ENCODE assay signal across 7 cellular contexts in the genomic region with DNA sequence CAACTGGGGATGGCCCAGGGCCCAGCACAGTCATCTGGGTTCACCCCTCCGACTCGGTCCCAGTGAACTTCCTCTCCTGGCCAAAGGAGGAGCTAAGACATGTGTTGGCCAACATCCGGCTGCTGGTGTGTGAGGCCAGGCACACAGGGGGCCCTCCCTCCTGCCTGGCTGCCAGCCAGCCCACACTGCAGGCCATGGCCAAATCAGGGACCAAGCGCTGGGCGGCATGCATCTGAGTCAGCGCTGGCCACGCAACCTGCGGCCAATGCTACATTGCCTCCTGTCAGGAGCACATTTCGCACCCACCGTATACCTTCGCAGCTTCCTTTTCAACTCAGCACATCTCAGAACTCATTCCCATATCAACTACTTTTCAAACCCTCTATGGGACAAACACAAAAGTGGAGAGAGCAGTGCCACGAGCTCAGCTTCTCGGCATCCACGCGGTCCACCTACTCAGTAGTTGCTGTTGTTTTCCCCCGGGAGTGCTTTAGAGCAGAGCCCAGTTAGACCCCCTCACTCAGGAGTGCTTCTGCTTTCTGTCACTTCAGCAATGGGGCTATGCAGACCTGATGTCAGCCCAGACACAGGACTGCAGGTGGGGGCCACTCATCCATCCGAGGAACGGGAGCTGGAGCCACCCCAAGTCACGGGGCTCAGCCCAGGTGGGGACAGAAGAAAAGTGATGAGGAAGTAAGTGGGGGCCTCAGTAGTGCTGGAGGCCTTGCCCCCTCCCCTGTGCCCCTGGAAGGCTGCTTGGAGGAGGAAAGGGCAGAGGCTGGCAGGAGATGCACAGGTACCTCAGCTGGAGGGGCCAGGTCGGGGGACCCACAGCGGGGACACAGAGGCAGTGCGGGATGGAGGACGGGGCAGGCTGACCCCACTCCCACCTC. TPM values are rescaled to one million over a fixed set of nuclear protein-coding genes. Genes with fewer than 3 reads are reported as not detected.
DNase-seq lines count a peak whose midpoint lies in the region; ATAC-seq and TF ChIP-seq lines count a peak whose summit lies in the region.

No MANE protein-coding gene starts in this region.

- H3K27ac Mint-ChIP-seq in WTC11 = peak overlapping the region; percentile 89; the same call in 1 of the 2 replicates
- peak overlapping the region; percentile 63 to 90 (median 87) for H3K27ac Mint-ChIP-seq in naive thymus-derived CD8-positive, alpha-beta T cell

- CTCF ChIA-PET in WTC11 (lab: Charles Lee) = interaction anchor here (0.6 to 3.3 kb wide), 14 partner anchors 9 to 185 kb away, joined by 3 to 23 read pairs (median 6); a partner anchor contains a TSS

- no peaks in the 10 kb centered on the region for H3K9me3 Mint-ChIP-seq in WTC11
- H3K9me3 Mint-ChIP-seq in naive thymus-derived CD8-positive, alpha-beta T cell = no peaks in the 10 kb centered on the region

- ATAC-seq in GM21786 (IDR thresholded peaks at IDR 0.05; ENCODE audit: unreplicated experiment) = peak; percentile 93
- ATAC-seq in WTC11 = peak; percentile 79
- ATAC-seq in naive thymus-derived CD8-positive, alpha-beta T cell = peak; percentile 79 to 84

- H3K4me1 Mint-ChIP-seq in WTC11 = peaks cover 13% of the 10 kb centered on the region
- H3K4me1 Mint-ChIP-seq in naive thymus-derived CD8-positive, alpha-beta T cell = peaks cover 16 to 42% (median 38%) of the 10 kb centered on the region in 4 donors

- POLR2A ChIA-PET in WTC11 (lab: Charles Lee) = interaction anchor here (1.0 to 1.4 kb wide), 2 partner anchors 9 to 18 kb away, joined by 4 to 5 read pairs; no protein-coding TSS in a partner anchor
- POLR2A ChIA-PET in naive thymus-derived CD8-positive, alpha-beta T cell (lab: Charles Lee) = interaction anchor here (0.5 to 3.8 kb wide), 13 partner anchors 9 to 454 kb away, joined by 3 to 13 read pairs (median 3); a partner anchor contains a TSS

- H3K4me3 Mint-ChIP-seq in WTC11 = no peak overlapping the region
- peak overlapping the region in 8 of 10 donors; percentile 3 to 60 (median 54) for H3K4me3 Mint-ChIP-seq in naive thymus-derived CD8-positive, alpha-beta T cell

- TF ChIP-seq CTCF in GM12872 (IDR thresholded peaks at IDR 0.05; ENCODE audit: insufficient read depth, low read depth, low read length) = peak; percentile 67
- TF ChIP-seq CTCF in WTC11 (IDR thresholded peaks at IDR 0.05) = no peak

- peak; percentile 80 for DNase-seq in KG1 (lab: John Stamatoyannopoulos, UW)
- peak; percentile 42 for DNase-seq in WTC11 (ENCODE audit: low spot score)
- peak; percentile 96 for DNase-seq in fibroblast of gingiva (ENCODE audit: low read depth)
- peak in 5 of 10 donors; percentile 31 to 57 (median 40) for DNase-seq in naive thymus-derived CD8-positive, alpha-beta T cell
- no peak for DNase-seq in effector CD8-positive, alpha-beta T cell (lab: John Stamatoyannopoulos, UW)

- no peaks in the 10 kb centered on the region for H3K27me3 Mint-ChIP-seq in WTC11 (ENCODE audit: low read depth)
- H3K27me3 Mint-ChIP-seq in naive thymus-derived CD8-positive, alpha-beta T cell = no peaks in the 10 kb centered on the region

- peaks cover 7% of the 10 kb centered on the region for H3K36me3 Mint-ChIP-seq in WTC11
- peaks cover 0 to 31% (median 5%) of the 10 kb centered on the region in 3 donors for H3K36me3 Mint-ChIP-seq in naive thymus-derived CD8-positive, alpha-beta T cell

TF ChIP-seq in WTC11, 78 proteins besides CTCF, POLR2A, EP300 and RAD21:
- TF ChIP-seq ZNF423 (CRISPR knock-in tag; IDR thresholded peaks at IDR 0.05) (peak; percentile 15; the same call in 1 of the 2 replicates), NFATC4 (CRISPR knock-in tag; IDR thresholded peaks at IDR 0.05) (no peak), GABPB1 (CRISPR knock-in tag; IDR thresholded peaks at IDR 0.05) (peak; percentile 95)

RNA-seq across cellular contexts. Expression of a gene that starts 13.9 kb away (rescaled TPM):
- 35.6 to 41.3 TPM (median 37.7 TPM) in 3 replicates for total RNA-seq in WTC11 (2021)
- 10 to 100 TPM; 33.8 to 35.6 TPM for total RNA-seq in naive thymus-derived CD8-positive, alpha-beta T cell
- polyA plus RNA-seq in naive thymus-derived CD8-positive, alpha-beta T cell = 10 to 100 TPM; 78.5 to 97.6 (median 96.0) TPM

RNA-seq across cellular contexts. Expression of a gene that starts 24.2 kb away (rescaled TPM):
- total RNA-seq in WTC11 (2021) = 30.0 to 34.5 TPM (median 32.8 TPM) in 3 replicates
- 10 to 100 TPM; 68.9 to 71.2 TPM for total RNA-seq in naive thymus-derived CD8-positive, alpha-beta T cell
- polyA plus RNA-seq in naive thymus-derived CD8-positive, alpha-beta T cell = 10 to 100 TPM; 56.3 to 62.9 (median 56.9) TPM
